Comparison of ENCODE assay signal across 1 cellular context in the genomic region with DNA sequence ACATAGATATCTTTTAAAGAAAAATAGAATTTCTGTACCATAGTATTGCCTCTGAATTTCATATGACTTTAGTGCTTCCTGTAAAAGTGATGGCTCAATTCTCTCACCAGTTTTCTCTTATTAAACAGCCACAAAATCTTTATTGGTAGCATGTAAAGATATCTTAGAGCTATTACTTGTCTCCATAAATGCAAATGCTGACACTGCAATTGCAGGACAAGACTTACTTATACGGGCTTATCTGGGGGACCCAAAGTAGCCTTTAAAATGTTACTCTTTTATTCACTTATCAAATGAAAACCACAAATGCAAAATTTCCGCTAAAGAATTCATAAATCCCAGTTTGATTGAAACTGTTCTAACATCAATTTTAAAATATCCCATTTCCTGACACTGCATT.
TF ChIP-seq lines count a peak whose summit lies in the region.

No MANE protein-coding gene starts in this region.

TF ChIP-seq in HepG2, 621 proteins besides CTCF, POLR2A, EP300 and RAD21 (continued from another document):
- TF ChIP-seq, protein P1, sequence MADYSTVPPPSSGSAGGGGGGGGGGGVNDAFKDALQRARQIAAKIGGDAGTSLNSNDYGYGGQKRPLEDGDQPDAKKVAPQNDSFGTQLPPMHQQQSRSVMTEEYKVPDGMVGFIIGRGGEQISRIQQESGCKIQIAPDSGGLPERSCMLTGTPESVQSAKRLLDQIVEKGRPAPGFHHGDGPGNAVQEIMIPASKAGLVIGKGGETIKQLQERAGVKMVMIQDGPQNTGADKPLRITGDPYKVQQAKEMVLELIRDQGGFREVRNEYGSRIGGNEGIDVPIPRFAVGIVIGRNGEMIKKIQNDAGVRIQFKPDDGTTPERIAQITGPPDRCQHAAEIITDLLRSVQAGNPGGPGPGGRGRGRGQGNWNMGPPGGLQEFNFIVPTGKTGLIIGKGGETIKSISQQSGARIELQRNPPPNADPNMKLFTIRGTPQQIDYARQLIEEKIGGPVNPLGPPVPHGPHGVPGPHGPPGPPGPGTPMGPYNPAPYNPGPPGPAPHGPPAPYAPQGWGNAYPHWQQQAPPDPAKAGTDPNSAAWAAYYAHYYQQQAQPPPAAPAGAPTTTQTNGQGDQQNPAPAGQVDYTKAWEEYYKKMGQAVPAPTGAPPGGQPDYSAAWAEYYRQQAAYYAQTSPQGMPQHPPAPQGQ (CRISPR knock-in tag; IDR thresholded peaks at IDR 0.05; ENCODE audit: borderline replicate concordance) = no peak
- TF ChIP-seq, protein P2, sequence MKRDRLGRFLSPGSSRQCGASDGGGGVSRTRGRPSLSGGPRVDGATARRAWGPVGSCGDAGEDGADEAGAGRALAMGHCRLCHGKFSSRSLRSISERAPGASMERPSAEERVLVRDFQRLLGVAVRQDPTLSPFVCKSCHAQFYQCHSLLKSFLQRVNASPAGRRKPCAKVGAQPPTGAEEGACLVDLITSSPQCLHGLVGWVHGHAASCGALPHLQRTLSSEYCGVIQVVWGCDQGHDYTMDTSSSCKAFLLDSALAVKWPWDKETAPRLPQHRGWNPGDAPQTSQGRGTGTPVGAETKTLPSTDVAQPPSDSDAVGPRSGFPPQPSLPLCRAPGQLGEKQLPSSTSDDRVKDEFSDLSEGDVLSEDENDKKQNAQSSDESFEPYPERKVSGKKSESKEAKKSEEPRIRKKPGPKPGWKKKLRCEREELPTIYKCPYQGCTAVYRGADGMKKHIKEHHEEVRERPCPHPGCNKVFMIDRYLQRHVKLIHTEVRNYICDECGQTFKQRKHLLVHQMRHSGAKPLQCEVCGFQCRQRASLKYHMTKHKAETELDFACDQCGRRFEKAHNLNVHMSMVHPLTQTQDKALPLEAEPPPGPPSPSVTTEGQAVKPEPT (CRISPR knock-in tag; IDR thresholded peaks at IDR 0.05; ENCODE audit: low read depth) = no peak
- no peak for TF ChIP-seq ZNF773 (CRISPR knock-in tag; IDR thresholded peaks at IDR 0.05; ENCODE audit: borderline replicate concordance)
- no peak for TF ChIP-seq HOXD1 (CRISPR knock-in tag; IDR thresholded peaks at IDR 0.05)
- TF ChIP-seq ZNF317 (CRISPR knock-in tag; IDR thresholded peaks at IDR 0.05) = no peak
